Comparison of ENCODE assay signal across 8 cellular contexts in genomic region chr9:126722252-126722921, GRCh38.
A peak's percentile ranks its signal among the peaks of the same experiment; 100 is the strongest.
DNase-seq lines count a peak whose midpoint lies in the region; ATAC-seq and TF ChIP-seq lines count a peak whose summit lies in the region.

No MANE protein-coding gene starts in this region.

- H3K4me3 ChIP-seq in HUES64 (ENCODE audit: low read length) (peak overlapping the region; percentile 64), SU-DHL-6 (ENCODE audit: insufficient read depth, low read length, poor library complexity, severe bottlenecking) (peak overlapping the region; percentile 67), right cardiac atrium (ENCODE audit: low read length) (peak overlapping the region; percentile 76), gastrocnemius medialis (peak overlapping the region; percentile 38 to 61 (median 55))

- POLR2A ChIA-PET in activated naive CD8-positive, alpha-beta T cell treated with anti-CD3 and anti-CD28 coated beads, Interleukin-2, amount 10 ng/mL, durations not matched to agents 7 days and 5 days (lab: Charles Lee) = interaction anchor here (1.1 to 2.1 kb wide), 5 partner anchors 10 to 46 kb away, joined by 5 to 53 read pairs (median 30); no protein-coding TSS in a partner anchor

- DNase-seq in Caki2 (ENCODE audit: low read depth) = peak; percentile 78
- DNase-seq in activated naive CD8-positive, alpha-beta T cell treated with anti-CD3 and anti-CD28 coated beads, Interleukin-2, amount 10 ng/mL, durations not matched to agents 7 days and 5 days = peak; percentile 95
- peak; percentile 83 to 95 (median 93) for DNase-seq in right cardiac atrium
- peak in 1 of 2 donors; percentile 39 for DNase-seq in gastrocnemius medialis
- DNase-seq in NCI-H2029 (lab: John Stamatoyannopoulos, UW) = no peak

- intact Hi-C loops in right cardiac atrium (cut with DNase I) = no loop called here
- intact Hi-C loops in gastrocnemius medialis (cut with DNase I; ENCODE audit: low total_unique reads) = no loop called here

- 1% methylated on average over 45 of the region's 45 CpGs for WGBS in HUES64
- 1% methylated on average over 45 of the region's 45 CpGs for WGBS in right cardiac atrium

- no peaks in the 10 kb centered on the region for H3K36me3 Mint-ChIP-seq in activated naive CD8-positive, alpha-beta T cell treated with anti-CD3 and anti-CD28 coated beads, Interleukin-2, amount 10 ng/mL, durations not matched to agents 7 days and 5 days

- no peaks in the 10 kb centered on the region for H4K20me1 ChIP-seq in SU-DHL-6 (ENCODE audit: low read depth, low read length)

- H3K9me3 ChIP-seq in HUES64 (ENCODE audit: insufficient read depth, low read depth, low read length) = no peaks in the 10 kb centered on the region
- no peaks in the 10 kb centered on the region for H3K9me3 ChIP-seq in SU-DHL-6 (ENCODE audit: insufficient read depth, low read length)
- H3K9me3 ChIP-seq in right cardiac atrium (ENCODE audit: control insufficient read depth, low read length) = no peaks in the 10 kb centered on the region
- no peaks in the 10 kb centered on the region for H3K9me3 ChIP-seq in gastrocnemius medialis

- in situ Hi-C loops in Caki2 (cut with HindIII; ENCODE audit: low pct_unique_long_range_greater_than_20kb, low sequenced_read_pairs) = no loop called here
- in situ Hi-C loops in gastrocnemius medialis (cut with MboI; ENCODE audit: low sequenced_read_pairs in 4 of 4) = no loop called here

- peaks cover 38% of the 10 kb centered on the region for H3K4me1 Mint-ChIP-seq in activated naive CD8-positive, alpha-beta T cell treated with anti-CD3 and anti-CD28 coated beads, Interleukin-2, amount 10 ng/mL, durations not matched to agents 7 days and 5 days

- H3K4me1 ChIP-seq in HUES64 (ENCODE audit: insufficient read depth, low read length) = peaks cover 8% of the 10 kb centered on the region; the same call in 1 of the 2 replicates
- H3K4me1 ChIP-seq in right cardiac atrium (ENCODE audit: control insufficient read depth, insufficient read depth, low read length) = no peaks in the 10 kb centered on the region
- no peaks in the 10 kb centered on the region for H3K4me1 ChIP-seq in gastrocnemius medialis

- peak overlapping the region; percentile 95 for H3K27ac Mint-ChIP-seq in activated naive CD8-positive, alpha-beta T cell treated with anti-CD3 and anti-CD28 coated beads, Interleukin-2, amount 10 ng/mL, durations not matched to agents 7 days and 5 days

- H3K27ac ChIP-seq in HUES64 (ENCODE audit: low read depth, low read length) (no peak overlapping the region), SU-DHL-6 (ENCODE audit: low read depth, low read length) (no peak overlapping the region), right cardiac atrium (ENCODE audit: low read length) (no peak overlapping the region), gastrocnemius medialis (peak overlapping the region in 1 of 4 donors; percentile 12)

- no peaks in the 10 kb centered on the region for H3K9me3 Mint-ChIP-seq in activated naive CD8-positive, alpha-beta T cell treated with anti-CD3 and anti-CD28 coated beads, Interleukin-2, amount 10 ng/mL, durations not matched to agents 7 days and 5 days

- peak overlapping the region; percentile 89 for H3K4me2 ChIP-seq in SU-DHL-6 (ENCODE audit: low read depth, low read length, poor library complexity, severe bottlenecking)

- H3K36me3 ChIP-seq in HUES64 (ENCODE audit: insufficient read depth, low read length) (no peaks in the 10 kb centered on the region), SU-DHL-6 (ENCODE audit: low read length) (no peaks in the 10 kb centered on the region), gastrocnemius medialis (no peaks in the 10 kb centered on the region)

- no peaks in the 10 kb centered on the region for H3K9me2 ChIP-seq in SU-DHL-6 (replicated peaks; ENCODE audit: insufficient read depth, low read length)

- no peak overlapping the region for H3K9ac ChIP-seq in HUES64 (ENCODE audit: low read depth, low read length)
- H3K9ac ChIP-seq in SU-DHL-6 (ENCODE audit: low read length) = peak overlapping the region; percentile 73

- peak overlapping the region; percentile 94 for H3K4me3 Mint-ChIP-seq in activated naive CD8-positive, alpha-beta T cell treated with anti-CD3 and anti-CD28 coated beads, Interleukin-2, amount 10 ng/mL, durations not matched to agents 7 days and 5 days

- H3F3A ChIP-seq in SU-DHL-6 (ENCODE audit: insufficient read depth) = no peaks in the 10 kb centered on the region

- peaks cover 6% of the 10 kb centered on the region for H3K27me3 Mint-ChIP-seq in activated naive CD8-positive, alpha-beta T cell treated with anti-CD3 and anti-CD28 coated beads, Interleukin-2, amount 10 ng/mL, durations not matched to agents 7 days and 5 days

- no peaks in the 10 kb centered on the region for H3K79me2 ChIP-seq in SU-DHL-6 (ENCODE audit: insufficient read depth, low read length)

- TF ChIP-seq POLR2A in gastrocnemius medialis (IDR thresholded peaks at IDR 0.05) = peak; percentile 16 to 18

- ATAC-seq in GM21390 (IDR thresholded peaks at IDR 0.05; ENCODE audit: unreplicated experiment) (peak; percentile 74), right cardiac atrium (peak; percentile 93 to 94), gastrocnemius medialis (peak; percentile 36 to 53)
- ATAC-seq in activated naive CD8-positive, alpha-beta T cell treated with anti-CD3 and anti-CD28 coated beads, Interleukin-2, amount 10 ng/mL, durations not matched to agents 7 days and 5 days (ENCODE audit: low read depth) = peak; percentile 47

- peaks cover 53% of the 10 kb centered on the region for H3K27me3 ChIP-seq in HUES64 (ENCODE audit: insufficient read depth, low read length)
- no peaks in the 10 kb centered on the region for H3K27me3 ChIP-seq in SU-DHL-6 (ENCODE audit: low read length)
- H3K27me3 ChIP-seq in right cardiac atrium (ENCODE audit: control insufficient read depth, insufficient read depth) = no peaks in the 10 kb centered on the region
- H3K27me3 ChIP-seq in gastrocnemius medialis = peaks cover 45 to 51% (median 46%) of the 10 kb centered on the region in 3 donors

- TF ChIP-seq CTCF in SU-DHL-6 (IDR thresholded peaks at IDR 0.05; ENCODE audit: insufficient read depth, low read length, poor library complexity, severe bottlenecking) = no peak
- no peak for TF ChIP-seq CTCF in gastrocnemius medialis (IDR thresholded peaks at IDR 0.05 in 4 of 5, conservative IDR thresholded peaks at IDR 0.05 in 1 of 5)

- H2AFZ ChIP-seq in SU-DHL-6 (ENCODE audit: low read depth, low read length, severe bottlenecking) = peak overlapping the region; percentile 95
